Comparison of ENCODE assay signal across 32 cellular contexts in genomic region chr22:36565152-36565507, GRCh38.
"Had no signal": no experiment of that assay in that cellular context is flagged by ENCODE, and none has a peak within 500 bp of the region (broad histone marks: within the 10 kb centered on the region; RNA-seq: fewer than 3 reads in every experiment).

No MANE protein-coding gene starts in this region.

- H3K4me1 ChIP-seq: ascending aorta had no signal

- ATAC-seq: activated CD4-positive, alpha-beta T cell treated with anti-CD3 and anti-CD28 coated beads for 36 hours; activated CD8-positive, alpha-beta memory T cell treated with anti-CD3 and anti-CD28 coated beads, Interleukin-2, amount 10 ng/mL, durations not matched to agents 7 days and 5 days; activated CD8-positive, alpha-beta T cell treated with anti-CD3 and anti-CD28 coated beads, Interleukin-2, amount 10 ng/mL, durations not matched to agents 7 days and 5 days; activated naive CD8-positive, alpha-beta T cell treated with anti-CD3 and anti-CD28 coated beads, Interleukin-2, amount 50 U/mL, for 24 hours; activated T-cell treated with anti-CD3 and anti-CD28 coated beads, Interleukin-2, amount 50 U/mL, for 4 hours; activated T-cell treated with anti-CD3 and anti-CD28 coated beads, Interleukin-2, amount 50 U/mL, for 72 hours; activated T-helper 17 cell treated with anti-CD3 and anti-CD28 coated beads, Interleukin-2, amount 50 U/mL, for 72 hours had no signal

- H3K27ac ChIP-seq: ascending aorta, cardiac muscle cell, VCaP had no signal

- H3K36me3 ChIP-seq: ascending aorta, cardiac muscle cell had no signal

- FAIRE-seq: bronchial epithelial cell, TTC549 had no signal

- H3K27me3 ChIP-seq: cardiac muscle cell had no signal

- H3K9me3 ChIP-seq: ascending aorta had no signal

- DNase-seq: activated B cell treated with CpG ODN at 0.5 μM for 24 hours; activated CD4-positive, alpha-beta memory T cell treated with anti-CD3 and anti-CD28 coated beads, Interleukin-2, amount 10 ng/mL, durations not matched to agents 7 days and 5 days; activated CD4-positive, alpha-beta T cell treated with anti-CD3 and anti-CD28 coated beads for 1 hour; activated CD4-positive, alpha-beta T cell treated with anti-CD3 and anti-CD28 coated beads for 36 hours; activated CD4-positive, alpha-beta T cell treated with anti-CD3 and anti-CD28 coated beads for 48 hours; activated CD4-positive, alpha-beta T cell treated with anti-CD3 and anti-CD28 coated beads, Interleukin-2, amount 10 ng/mL, durations not matched to agents 7 days and 5 days; activated CD4-positive, alpha-beta T cell treated with anti-CD3 and anti-CD28 coated beads, Interleukin-2, amount 50 U/mL, for 48 hours; activated CD8-positive, alpha-beta memory T cell treated with anti-CD3 and anti-CD28 coated beads for 24 hours; activated CD8-positive, alpha-beta memory T cell treated with anti-CD3 and anti-CD28 coated beads, Interleukin-2, amount 10 ng/mL, durations not matched to agents 7 days and 5 days; activated CD8-positive, alpha-beta T cell treated with anti-CD3 and anti-CD28 coated beads, Interleukin-2, amount 10 ng/mL, durations not matched to agents 7 days and 5 days; activated effector memory CD4-positive, alpha-beta T cell treated with anti-CD3 and anti-CD28 coated beads, Interleukin-2, amount 50 U/mL, for 16 hours; activated gamma-delta T cell treated with Interleukin-2 at 50 U/mL for 16 hours; activated naive CD4-positive, alpha-beta T cell treated with anti-CD3 and anti-CD28 coated beads, Interleukin-2, amount 10 ng/mL, durations not matched to agents 7 days and 5 days; activated naive CD4-positive, alpha-beta T cell treated with Interleukin-2 at 50 U/mL for 16 hours; activated naive CD8-positive, alpha-beta T cell treated with anti-CD3 and anti-CD28 coated beads, Interleukin-2, amount 10 ng/mL, durations not matched to agents 7 days and 5 days; activated naive CD8-positive, alpha-beta T cell treated with anti-CD3 and anti-CD28 coated beads, Interleukin-2, amount 50 U/mL, for 24 hours; activated T-cell treated with anti-CD3 and anti-CD28 coated beads for 4 hours; activated T-cell treated with anti-CD3 and anti-CD28 coated beads, Interleukin-2, amount 50 U/mL, for 1 hour; activated T-cell treated with anti-CD3 and anti-CD28 coated beads, Interleukin-2, amount 50 U/mL, for 4 hours; activated T-cell treated with anti-CD3 and anti-CD28 coated beads, Interleukin-2, amount 50 U/mL, for 72 hours; amygdala; anterior cingulate cortex; cerebellar nuclear complex; T-helper 1 cell; T-helper 2 cell; T-helper 9 cell had no signal

- H3K4me3 ChIP-seq: ascending aorta, cardiac muscle cell had no signal
